1 cellular context compared by ENCODE assay signal in genomic region chr2:25041928-25042320, GRCh38.
TF ChIP-seq lines count a peak whose summit lies in the region.

Gene EFR3B (plus strand): TSS chr2:25042076. CDS start chr2:25042313, 237 bp downstream.

TF ChIP-seq in HepG2, 621 proteins besides CTCF, POLR2A, EP300 and RAD21 (continued from another document and continues in another):
- TF ChIP-seq KIAA2018 (CRISPR knock-in tag; IDR thresholded peaks at IDR 0.05; ENCODE audit: borderline replicate concordance) (no peak), MED13 (CRISPR knock-in tag; IDR thresholded peaks at IDR 0.05) (no peak), MLLT10 (CRISPR knock-in tag; IDR thresholded peaks at IDR 0.05) (no peak), ZNF503 (CRISPR knock-in tag; IDR thresholded peaks at IDR 0.05) (no peak), SP1 (IDR thresholded peaks at IDR 0.05) (no peak), SP1 (CRISPR knock-in tag; IDR thresholded peaks at IDR 0.05) (peak; percentile 30; the same call in 1 of the 2 replicates), MIER2 (CRISPR knock-in tag; IDR thresholded peaks at IDR 0.05) (no peak), TARDBP (CRISPR knock-in tag; IDR thresholded peaks at IDR 0.05) (no peak), ZMAT5 (CRISPR knock-in tag; IDR thresholded peaks at IDR 0.05; ENCODE audit: borderline replicate concordance, low read depth) (no peak), KAT7 (CRISPR knock-in tag; IDR thresholded peaks at IDR 0.05; ENCODE audit: borderline replicate concordance) (no peak), ZNF124 (CRISPR knock-in tag; IDR thresholded peaks at IDR 0.05) (no peak), REPIN1 (CRISPR knock-in tag; IDR thresholded peaks at IDR 0.05; ENCODE audit: borderline replicate concordance, low read depth) (no peak), MLX (CRISPR knock-in tag; IDR thresholded peaks at IDR 0.05) (no peak), ATF1 (CRISPR knock-in tag; IDR thresholded peaks at IDR 0.05) (no peak), JUNB (CRISPR knock-in tag; IDR thresholded peaks at IDR 0.05; ENCODE audit: borderline replicate concordance) (no peak), RELA (CRISPR knock-in tag; IDR thresholded peaks at IDR 0.05) (no peak), SRY (CRISPR knock-in tag; IDR thresholded peaks at IDR 0.05) (no peak), MTERF4 (CRISPR knock-in tag; IDR thresholded peaks at IDR 0.05) (no peak), FOXP4 (CRISPR knock-in tag; IDR thresholded peaks at IDR 0.05) (no peak), ZNF382 (CRISPR knock-in tag; IDR thresholded peaks at IDR 0.05; ENCODE audit: borderline replicate concordance) (no peak), GABPA (IDR thresholded peaks at IDR 0.05; ENCODE audit: low read depth, low read length) (no peak), GABPA (CRISPR knock-in tag; IDR thresholded peaks at IDR 0.05; ENCODE audit: low read depth) (no peak), ZKSCAN8 (CRISPR knock-in tag; IDR thresholded peaks at IDR 0.05; ENCODE audit: borderline replicate concordance) (no peak), FOXO1 (CRISPR knock-in tag; IDR thresholded peaks at IDR 0.05) (no peak), TSC22D2 (CRISPR knock-in tag; IDR thresholded peaks at IDR 0.05; ENCODE audit: borderline replicate concordance) (no peak), NAIF1 (CRISPR knock-in tag; IDR thresholded peaks at IDR 0.05; ENCODE audit: borderline replicate concordance) (no peak), NFKBIZ (CRISPR knock-in tag; IDR thresholded peaks at IDR 0.05) (no peak), RFX5 (IDR thresholded peaks at IDR 0.05; ENCODE audit: low read depth, low read length) (peak; percentile 42; the same call in 1 of the 2 replicates), ZFY (CRISPR knock-in tag; IDR thresholded peaks at IDR 0.05) (no peak; the same call in none of the 2 replicates), XBP1 (CRISPR knock-in tag; IDR thresholded peaks at IDR 0.05) (no peak), KLF12 (CRISPR knock-in tag; IDR thresholded peaks at IDR 0.05; ENCODE audit: borderline replicate concordance) (peak; percentile 56; the same call in 1 of the 2 replicates), ZNF546 (CRISPR knock-in tag; conservative IDR thresholded peaks at IDR 0.05) (no peak), SRF (IDR thresholded peaks at IDR 0.05; ENCODE audit: low read depth, low read length) (no peak), SP4 (CRISPR knock-in tag; IDR thresholded peaks at IDR 0.05) (peak; percentile 76), THAP7 (CRISPR knock-in tag; IDR thresholded peaks at IDR 0.05) (no peak), ZNF326 (CRISPR knock-in tag; IDR thresholded peaks at IDR 0.05; ENCODE audit: borderline replicate concordance) (no peak), NFATC3 (CRISPR knock-in tag; IDR thresholded peaks at IDR 0.05) (no peak), MEIS1 (CRISPR knock-in tag; IDR thresholded peaks at IDR 0.05; ENCODE audit: borderline replicate concordance) (no peak), TOPORS (CRISPR knock-in tag; IDR thresholded peaks at IDR 0.05) (no peak), ZBTB37 (CRISPR knock-in tag; IDR thresholded peaks at IDR 0.05) (no peak), PHF20 (CRISPR knock-in tag; IDR thresholded peaks at IDR 0.05) (0 out of 2 replicates have a peak, but pooled peaks have one; percentile 24), PPARG (CRISPR knock-in tag; conservative IDR thresholded peaks at IDR 0.05) (no peak), ZNF234 (CRISPR knock-in tag; conservative IDR thresholded peaks at IDR 0.05) (no peak), GLMP (CRISPR knock-in tag; IDR thresholded peaks at IDR 0.05; ENCODE audit: borderline replicate concordance) (no peak), MATR3 (CRISPR knock-in tag; IDR thresholded peaks at IDR 0.05) (no peak), ZNF891 (CRISPR knock-in tag; IDR thresholded peaks at IDR 0.05) (no peak), ZNF235 (CRISPR knock-in tag; IDR thresholded peaks at IDR 0.05; ENCODE audit: borderline replicate concordance) (no peak), ATAD3A (CRISPR knock-in tag; IDR thresholded peaks at IDR 0.05) (no peak)
